7 cellular contexts compared by ENCODE assay signal in the genomic region with DNA sequence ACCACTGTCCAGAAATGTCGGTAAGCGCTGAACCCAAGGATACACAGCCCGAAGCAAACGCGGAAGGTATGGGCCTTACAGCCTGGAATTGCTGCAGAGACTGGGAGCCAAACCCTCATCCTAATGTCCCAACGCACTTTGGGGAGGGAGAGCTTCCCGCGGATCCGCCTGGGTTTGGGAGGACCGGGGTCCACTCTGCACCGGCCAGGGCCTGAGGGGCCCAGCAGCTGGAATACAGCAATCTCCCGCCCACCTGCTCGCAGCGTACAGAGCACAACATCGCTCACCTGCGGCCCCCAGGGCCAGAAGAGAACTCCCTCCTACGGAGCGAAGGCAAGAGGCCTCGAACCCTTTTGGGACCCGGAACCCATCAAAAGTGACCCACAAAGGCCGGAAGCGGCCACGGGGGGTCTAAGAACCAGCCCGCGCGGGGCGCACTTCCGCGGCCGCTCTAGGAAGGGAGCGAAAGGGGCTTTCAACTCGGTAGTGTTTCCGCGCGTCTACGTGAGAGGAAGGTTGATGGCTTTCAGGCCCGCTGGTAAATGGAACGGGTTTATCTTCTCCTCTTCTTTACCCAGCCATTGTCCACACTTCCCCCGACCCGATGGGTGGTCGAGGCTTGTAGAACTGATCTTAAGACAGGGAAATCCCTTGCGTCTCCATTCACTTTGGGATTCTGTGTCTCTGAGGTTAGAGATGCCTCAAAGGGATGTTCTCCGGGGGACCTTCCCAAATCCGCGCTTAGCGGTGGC. TPM values are rescaled to one million over a fixed set of nuclear protein-coding genes. Genes with fewer than 3 reads are reported as not detected.
A peak's percentile ranks its signal among the peaks of the same experiment; 100 is the strongest.
DNase-seq lines count a peak whose midpoint lies in the region; ATAC-seq lines count a peak whose summit lies in the region.

A gene (minus strand): TSS at position 378 of the 752 bp plus-strand sequence. CDS start 1,342 bp downstream, outside the sequence.

- ATAC-seq in GM18511 (IDR thresholded peaks at IDR 0.05; ENCODE audit: unreplicated experiment): peak; percentile 93
- peak; percentile 84 for ATAC-seq in HG03025 (IDR thresholded peaks at IDR 0.05; ENCODE audit: low FRiP score, unreplicated experiment)
- ATAC-seq in left lobe of liver: peak; percentile 98

- DNase-seq in NCI-H2227 treated with DMSO at 0.1 percent for 48 hours (lab: John Stamatoyannopoulos, UW) (peak; percentile 92), dedifferentiated amniotic fluid mesenchymal stem cell (ENCODE audit: extremely low spot score) (peak; percentile 77), left lobe of liver (ENCODE audit: low spot score) (peak; percentile 76)
- peak; percentile 93 for DNase-seq in activated CD4-positive, alpha-beta T cell treated with anti-CD3 and anti-CD28 coated beads for 48 hours
- DNase-seq in stimulated activated CD4-positive, alpha-beta T cell treated with anti-CD3 and anti-CD28 coated beads, Interleukin-1b, Interleukin-23, amount 100 ng/mL, for 48 hours: peak; percentile 89

RNA-seq across cellular contexts. Expression of the gene that starts here (rescaled TPM):
- total RNA-seq in left lobe of liver: 1.2 TPM

Comparison
In these comparisons a context has a peak if more than half of its experiments do, and no peak if none do; other contexts are left out.
1. Peak in every context shown above with its lines: DNase-seq and ATAC-seq.